Comparison of ENCODE assay signal across 11 cellular contexts in the genomic region with DNA sequence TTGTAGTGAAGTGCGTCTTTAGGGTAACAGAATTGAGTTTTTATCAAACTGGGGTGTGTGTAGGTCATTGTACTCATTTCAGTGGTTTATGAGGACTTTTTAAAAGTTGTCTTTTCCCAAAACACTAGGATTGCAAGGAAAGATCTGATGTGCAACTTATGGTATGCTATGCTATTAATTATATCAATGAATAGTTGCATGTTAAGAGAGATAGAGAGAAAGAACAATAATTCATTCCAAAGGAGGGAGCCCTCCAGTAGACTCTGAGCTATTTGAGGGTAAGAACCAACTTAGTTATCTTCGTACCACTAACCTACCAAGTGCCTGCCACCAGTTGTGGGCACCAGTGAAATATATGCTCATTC.
DNase-seq lines count a peak whose midpoint lies in the region; ATAC-seq, FAIRE-seq and TF ChIP-seq lines count a peak whose summit lies in the region.
"Had no signal": no experiment of that assay in that cellular context is flagged by ENCODE, and none has a peak within 500 bp of the region (broad histone marks: within the 10 kb centered on the region; RNA-seq: fewer than 3 reads in every experiment).

No MANE protein-coding gene starts in this region.

- H3K27ac Mint-ChIP-seq in HFFc6, result 0 out of 2 replicates have a peak overlapping the region, but pooled peaks have one; percentile 83
- H3K27ac Mint-ChIP-seq: CD8-positive, alpha-beta memory T cell; stimulated activated effector memory CD8-positive, alpha-beta T cell treated with anti-CD3 and anti-CD28 coated beads, Interleukin-12 subunit alpha, Interleukin-12 subunit beta, amount 100 ng/mL, for 72 hours had no signal

- H3K4me1 Mint-ChIP-seq in HFFc6 (ENCODE audit: low read depth), result peaks cover 50% of the 10 kb centered on the region
- H3K4me1 Mint-ChIP-seq: CD8-positive, alpha-beta memory T cell; stimulated activated effector memory CD8-positive, alpha-beta T cell treated with anti-CD3 and anti-CD28 coated beads, Interleukin-12 subunit alpha, Interleukin-12 subunit beta, amount 100 ng/mL, for 72 hours had no signal

- CTCF ChIA-PET in HepG2 (lab: Yijun Ruan, JAX; ENCODE audit: low intra/inter-chr PET ratio, low total read pairs), result interaction anchor here (0.6 to 5.0 kb wide), 4 partner anchors 32 to 1348 kb away, joined by 3 to 140 read pairs (median 4); no protein-coding TSS in a partner anchor

- DNase-seq in HFFc6 (no peak), adipocyte (ENCODE audit: low read depth) (no peak), HepG2 (ENCODE audit: low spot score) (no peak), suprapubic skin (ENCODE audit: low spot score in 2 of 2) (no peak), NCI-H1930 (lab: John Stamatoyannopoulos, UW) (no peak), iPS-NIHi7 (ENCODE audit: extremely low spot score) (no peak)

- H3K36me3 ChIP-seq in adipocyte (ENCODE audit: control insufficient read depth, insufficient read depth, low read length, severe bottlenecking), result no peaks in the 10 kb centered on the region
- H3K36me3 ChIP-seq in HepG2 (replicated peaks in 1 of 2; ENCODE audit: control insufficient read depth in 1 of 2, insufficient read depth in 2 of 2, low read length in 2 of 2), result no peaks in the 10 kb centered on the region
- no peaks in the 10 kb centered on the region for H3K36me3 ChIP-seq in suprapubic skin
- H3K36me3 ChIP-seq: HAP-1 had no signal

- H3K27ac ChIP-seq in HepG2 (ENCODE audit: extremely low read length, insufficient read depth, low read length) (no peak overlapping the region), suprapubic skin (no peak overlapping the region)

- H3K4me1 ChIP-seq in adipocyte (ENCODE audit: control insufficient read depth, insufficient read depth, low read length) (peaks cover 40% of the 10 kb centered on the region), HepG2 (ENCODE audit: insufficient read depth, low read length) (peaks cover 15% of the 10 kb centered on the region), suprapubic skin (peaks cover 12% of the 10 kb centered on the region)
- H3K4me1 ChIP-seq: HAP-1 had no signal

- H3K27me3 ChIP-seq in adipocyte (replicated peaks; ENCODE audit: control insufficient read depth, insufficient read depth, low read length) (no peaks in the 10 kb centered on the region), HepG2 (ENCODE audit: control insufficient read depth in 1 of 2, insufficient read depth in 2 of 2, low read length in 2 of 2) (peaks cover 0 to 5% of the 10 kb centered on the region in 2 experiments; a peak in 1 of 5 replicates), suprapubic skin (no peaks in the 10 kb centered on the region)

- no peaks in the 10 kb centered on the region for H3K9me3 ChIP-seq in adipocyte (ENCODE audit: control insufficient read depth, low read length)
- H3K9me3 ChIP-seq in HepG2 (ENCODE audit: low read length), result no peaks in the 10 kb centered on the region
- no peaks in the 10 kb centered on the region for H3K9me3 ChIP-seq in suprapubic skin
- H3K9me3 ChIP-seq: HAP-1 had no signal

- no peaks in the 10 kb centered on the region; the same call in 1 of the 2 replicates for H3K27me3 Mint-ChIP-seq in HFFc6 (ENCODE audit: insufficient read depth)

- no peak for FAIRE-seq in HepG2 (lab: Jason Lieb, UNC)

- peak; percentile 38; the same call in 1 of the 2 replicates for TF ChIP-seq CTCF in HFFc6 (IDR thresholded peaks at IDR 0.05)
- TF ChIP-seq CTCF in HepG2 (CRISPR knock-in tag; IDR thresholded peaks at IDR 0.05), result no peak
- TF ChIP-seq CTCF in suprapubic skin (IDR thresholded peaks at IDR 0.05), result no peak

- peak overlapping the region; percentile 86; the same call in 1 of the 2 replicates for H3K4me3 Mint-ChIP-seq in HFFc6
- H3K4me3 Mint-ChIP-seq: neural crest cell; stimulated activated effector memory CD8-positive, alpha-beta T cell treated with anti-CD3 and anti-CD28 coated beads, Interleukin-12 subunit alpha, Interleukin-12 subunit beta, amount 100 ng/mL, for 72 hours had no signal

- no peak overlapping the region for H2AFZ ChIP-seq in HepG2 (ENCODE audit: low read length)

- intact Hi-C loops in HepG2 (cut with micrococcal nuclease; ENCODE audit: unreplicated experiment), result loop anchor here (1.0 to 10.0 kb wide), 3 partner anchors 180 to 1349 kb away; partner anchors contain the start of gene DEK

- no peaks in the 10 kb centered on the region for H3K9me3 Mint-ChIP-seq in HFFc6
- H3K9me3 Mint-ChIP-seq: CD8-positive, alpha-beta memory T cell; neural crest cell; stimulated activated effector memory CD8-positive, alpha-beta T cell treated with anti-CD3 and anti-CD28 coated beads, Interleukin-12 subunit alpha, Interleukin-12 subunit beta, amount 100 ng/mL, for 72 hours had no signal

- POLR2A ChIA-PET in HepG2 (lab: Yijun Ruan, JAX), result no interaction called here

- in situ Hi-C loops in HepG2 (cut with HindIII; ENCODE audit: extremely low pct_ligation_motif_present, low pct_unique_long_range_greater_than_20kb), result loop anchor here (5.0 kb wide), 1 partner anchor 177 kb away; no protein-coding TSS in a partner anchor

- no TSS peak for BruUV-seq in HepG2 (replicated peaks; lab: Mats Ljungman, UMichigan)

- ATAC-seq in HepG2 (no peak), HG02763 (IDR thresholded peaks at IDR 0.05; ENCODE audit: unreplicated experiment) (no peak)

- H3K4me2 ChIP-seq in HepG2 (ENCODE audit: low read depth, low read length), result peak overlapping the region; percentile 86; the same call in 1 of the 2 replicates

- H3K36me3 Mint-ChIP-seq in HFFc6 (ENCODE audit: low read depth), result no peaks in the 10 kb centered on the region
- H3K36me3 Mint-ChIP-seq: CD8-positive, alpha-beta memory T cell; stimulated activated effector memory CD8-positive, alpha-beta T cell treated with anti-CD3 and anti-CD28 coated beads, Interleukin-12 subunit alpha, Interleukin-12 subunit beta, amount 100 ng/mL, for 72 hours had no signal

- no peak for TF ChIP-seq RAD21 in HepG2 (CRISPR knock-in tag; IDR thresholded peaks at IDR 0.05)

- peak overlapping the region; percentile 79 for H3K4me3 ChIP-seq in adipocyte (ENCODE audit: low read length)
- H3K4me3 ChIP-seq in HepG2 (replicated peaks in 1 of 3; ENCODE audit: insufficient read depth in 1 of 3, low read depth in 2 of 3, low read length in 3 of 3), result peak overlapping the region in 2 of 3 experiments; percentile 61 to 63; a peak in 2 of 6 replicates
- H3K4me3 ChIP-seq in suprapubic skin, result peak overlapping the region; percentile 37
- H3K4me3 ChIP-seq: HAP-1 had no signal

- 2% methylated on average over 2 of the region's 2 CpGs for WGBS in HepG2 (ENCODE audit: low lambda C conversion rate)
- 34% methylated on average over 2 of the region's 2 CpGs for WGBS in suprapubic skin

- peak overlapping the region; percentile 84 for H3K9ac ChIP-seq in adipocyte (ENCODE audit: low read length)
- no peak overlapping the region for H3K9ac ChIP-seq in HepG2 (ENCODE audit: insufficient read depth, low read depth, low read length)

- TF ChIP-seq EP300 in HepG2 (IDR thresholded peaks at IDR 0.05; ENCODE audit: low read depth in 2 of 2, low read length in 2 of 2) (no peak), HepG2 (CRISPR knock-in tag; IDR thresholded peaks at IDR 0.05; ENCODE audit: borderline replicate concordance) (no peak), suprapubic skin (IDR thresholded peaks at IDR 0.05) (no peak)

- TF ChIP-seq POLR2A in HepG2 (IDR thresholded peaks at IDR 0.05; ENCODE audit: insufficient read depth in 1 of 2, low read depth in 2 of 2, low read length in 2 of 2) (no peak), suprapubic skin (IDR thresholded peaks at IDR 0.05) (no peak)

- no peaks in the 10 kb centered on the region for H4K20me1 ChIP-seq in HepG2 (ENCODE audit: insufficient read depth, low read length)

- no peaks in the 10 kb centered on the region for H3K79me2 ChIP-seq in HepG2 (ENCODE audit: insufficient read depth, low read length)

TF ChIP-seq in HepG2, 621 proteins besides CTCF, POLR2A, EP300 and RAD21 (continues in another document):
- 0 out of 2 replicates have a peak, but pooled peaks have one; percentile 9 for TF ChIP-seq PBX3 (CRISPR knock-in tag; IDR thresholded peaks at IDR 0.05; ENCODE audit: borderline replicate concordance)
- TF ChIP-seq AFF4 (CRISPR knock-in tag; IDR thresholded peaks at IDR 0.05), result no peak
- TF ChIP-seq ZNF883 (CRISPR knock-in tag; IDR thresholded peaks at IDR 0.05; ENCODE audit: not compliant biosample characterization), result no peak
- peak; percentile 4; the same call in 1 of the 2 replicates for TF ChIP-seq JUN (CRISPR knock-in tag; IDR thresholded peaks at IDR 0.05)
- TF ChIP-seq RARA (CRISPR knock-in tag; IDR thresholded peaks at IDR 0.05), result 0 out of 2 replicates have a peak, but pooled peaks have one; percentile 6
